In genomic region chr12:127041985-127042625, GRCh38 we compare ENCODE assay signal across 12 cellular contexts.
A peak's percentile ranks its signal among the peaks of the same experiment; 100 is the strongest.
DNase-seq lines count a peak whose midpoint lies in the region; ATAC-seq lines count a peak whose summit lies in the region.
"Had no signal": no experiment of that assay in that cellular context is flagged by ENCODE, and none has a peak within 500 bp of the region (broad histone marks: within the 10 kb centered on the region; RNA-seq: fewer than 3 reads in every experiment).

No MANE protein-coding gene starts in this region.

- H3K9me3 ChIP-seq in HAP-1 (no peaks in the 10 kb centered on the region), right cardiac atrium (ENCODE audit: control insufficient read depth, low read length) (no peaks in the 10 kb centered on the region)

- intact Hi-C loops in right cardiac atrium (cut with DNase I): no loop called here

- in situ Hi-C loops in HAP-1 (cut with MboI; ENCODE audit: low sequenced_read_pairs): no loop called here

- H3K27ac ChIP-seq in right cardiac atrium (ENCODE audit: low read length): no peak overlapping the region

- DNase-seq in SKM-1 treated with dmso at 0.1 percent for 144 hours (lab: John Stamatoyannopoulos, UW; ENCODE audit: unreplicated experiment) (peak; percentile 29), SKM-1 (lab: John Stamatoyannopoulos, UW; ENCODE audit: unreplicated experiment) (no peak), NK-92 (lab: John Stamatoyannopoulos, UW; ENCODE audit: unreplicated experiment) (no peak), NCI-H2081 treated with DMSO at 0.1 percent for 48 hours (lab: John Stamatoyannopoulos, UW) (no peak), HAP-1 (ENCODE audit: low spot score in 2 of 2) (no peak), right cardiac atrium (no peak)
- DNase-seq: activated CD4-positive, CD25-positive, alpha-beta regulatory T cell; activated naive CD4-positive, alpha-beta T cell treated with anti-CD3 and anti-CD28 coated beads, Interleukin-2, amount 10 ng/mL, durations not matched to agents 7 days and 5 days; endodermal cell had no signal

- H3K4me1 ChIP-seq in HAP-1 (no peaks in the 10 kb centered on the region), right cardiac atrium (ENCODE audit: control insufficient read depth, insufficient read depth, low read length) (no peaks in the 10 kb centered on the region)

- H3K36me3 ChIP-seq in HAP-1 (replicated peaks): no peaks in the 10 kb centered on the region

- H3K4me3 ChIP-seq in HAP-1 (no peak overlapping the region), right cardiac atrium (ENCODE audit: low read length) (no peak overlapping the region)

- no peaks in the 10 kb centered on the region for H3K27me3 ChIP-seq in HAP-1 (ENCODE audit: low read depth)
- no peaks in the 10 kb centered on the region for H3K27me3 ChIP-seq in right cardiac atrium (ENCODE audit: control insufficient read depth, insufficient read depth)

- WGBS in right cardiac atrium: 88% methylated on average over 3 of the region's 3 CpGs

- peak; percentile 96 for ATAC-seq in HG02678 (IDR thresholded peaks at IDR 0.05; ENCODE audit: unreplicated experiment)
- ATAC-seq in HG03521 (IDR thresholded peaks at IDR 0.05; ENCODE audit: unreplicated experiment): peak; percentile 93
- ATAC-seq in right cardiac atrium: no peak
- ATAC-seq: HepG2 had no signal

Comparison
In these comparisons a context has a peak if more than half of its experiments do, and no peak if none do; other contexts are left out.
1. ATAC-seq: peak in HG02678 (single experiment) and HG03521 (single experiment); none in right cardiac atrium (0 of 2).